1 cellular context compared by ENCODE assay signal in the genomic region with DNA sequence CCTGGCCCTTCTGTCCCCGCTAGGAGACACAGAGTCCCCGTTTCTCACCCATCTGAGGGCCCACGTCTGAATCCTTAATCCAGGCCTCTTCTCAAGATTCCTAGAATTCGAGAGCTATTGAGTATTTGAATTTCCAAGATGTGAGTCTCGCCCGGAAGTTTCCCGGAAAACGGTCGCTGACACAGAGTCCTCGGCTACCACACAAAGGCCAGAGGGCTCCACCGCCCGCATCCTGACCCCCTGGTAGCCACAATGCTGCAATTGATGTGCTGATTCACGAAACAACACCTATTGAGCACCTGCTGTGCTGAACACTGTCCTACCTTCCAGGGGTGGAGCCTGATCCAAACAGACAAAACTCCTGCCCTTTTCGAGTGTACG.
TF ChIP-seq lines count a peak whose summit lies in the region.

No MANE protein-coding gene starts in this region.

TF ChIP-seq in GM12878, 131 proteins besides CTCF, POLR2A, EP300 and RAD21 (continued from another document):
- TF ChIP-seq, protein P1, sequence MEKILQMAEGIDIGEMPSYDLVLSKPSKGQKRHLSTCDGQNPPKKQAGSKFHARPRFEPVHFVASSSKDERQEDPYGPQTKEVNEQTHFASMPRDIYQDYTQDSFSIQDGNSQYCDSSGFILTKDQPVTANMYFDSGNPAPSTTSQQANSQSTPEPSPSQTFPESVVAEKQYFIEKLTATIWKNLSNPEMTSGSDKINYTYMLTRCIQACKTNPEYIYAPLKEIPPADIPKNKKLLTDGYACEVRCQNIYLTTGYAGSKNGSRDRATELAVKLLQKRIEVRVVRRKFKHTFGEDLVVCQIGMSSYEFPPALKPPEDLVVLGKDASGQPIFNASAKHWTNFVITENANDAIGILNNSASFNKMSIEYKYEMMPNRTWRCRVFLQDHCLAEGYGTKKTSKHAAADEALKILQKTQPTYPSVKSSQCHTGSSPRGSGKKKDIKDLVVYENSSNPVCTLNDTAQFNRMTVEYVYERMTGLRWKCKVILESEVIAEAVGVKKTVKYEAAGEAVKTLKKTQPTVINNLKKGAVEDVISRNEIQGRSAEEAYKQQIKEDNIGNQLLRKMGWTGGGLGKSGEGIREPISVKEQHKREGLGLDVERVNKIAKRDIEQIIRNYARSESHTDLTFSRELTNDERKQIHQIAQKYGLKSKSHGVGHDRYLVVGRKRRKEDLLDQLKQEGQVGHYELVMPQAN (conservative IDR thresholded peaks at IDR 0.05) = no peak
- TF ChIP-seq NFXL1 (IDR thresholded peaks at IDR 0.05; ENCODE audit: borderline replicate concordance) (no peak), TARDBP (IDR thresholded peaks at IDR 0.05; ENCODE audit: borderline replicate concordance) (no peak), RB1 (IDR thresholded peaks at IDR 0.05; ENCODE audit: borderline replicate concordance) (no peak), ZNF24 (IDR thresholded peaks at IDR 0.05) (no peak), RUNX3 (IDR thresholded peaks at IDR 0.05; ENCODE audit: low read length) (no peak), ASH2L (IDR thresholded peaks at IDR 0.05; ENCODE audit: borderline replicate concordance, low read depth) (no peak), NRF1 (conservative IDR thresholded peaks at IDR 0.05; ENCODE audit: low read depth, low read length) (no peak), MYB (IDR thresholded peaks at IDR 0.05; ENCODE audit: borderline replicate concordance, low read depth, low read length) (no peak), CREB1 (IDR thresholded peaks at IDR 0.05; ENCODE audit: low read depth) (no peak)
- TF ChIP-seq, protein P2, sequence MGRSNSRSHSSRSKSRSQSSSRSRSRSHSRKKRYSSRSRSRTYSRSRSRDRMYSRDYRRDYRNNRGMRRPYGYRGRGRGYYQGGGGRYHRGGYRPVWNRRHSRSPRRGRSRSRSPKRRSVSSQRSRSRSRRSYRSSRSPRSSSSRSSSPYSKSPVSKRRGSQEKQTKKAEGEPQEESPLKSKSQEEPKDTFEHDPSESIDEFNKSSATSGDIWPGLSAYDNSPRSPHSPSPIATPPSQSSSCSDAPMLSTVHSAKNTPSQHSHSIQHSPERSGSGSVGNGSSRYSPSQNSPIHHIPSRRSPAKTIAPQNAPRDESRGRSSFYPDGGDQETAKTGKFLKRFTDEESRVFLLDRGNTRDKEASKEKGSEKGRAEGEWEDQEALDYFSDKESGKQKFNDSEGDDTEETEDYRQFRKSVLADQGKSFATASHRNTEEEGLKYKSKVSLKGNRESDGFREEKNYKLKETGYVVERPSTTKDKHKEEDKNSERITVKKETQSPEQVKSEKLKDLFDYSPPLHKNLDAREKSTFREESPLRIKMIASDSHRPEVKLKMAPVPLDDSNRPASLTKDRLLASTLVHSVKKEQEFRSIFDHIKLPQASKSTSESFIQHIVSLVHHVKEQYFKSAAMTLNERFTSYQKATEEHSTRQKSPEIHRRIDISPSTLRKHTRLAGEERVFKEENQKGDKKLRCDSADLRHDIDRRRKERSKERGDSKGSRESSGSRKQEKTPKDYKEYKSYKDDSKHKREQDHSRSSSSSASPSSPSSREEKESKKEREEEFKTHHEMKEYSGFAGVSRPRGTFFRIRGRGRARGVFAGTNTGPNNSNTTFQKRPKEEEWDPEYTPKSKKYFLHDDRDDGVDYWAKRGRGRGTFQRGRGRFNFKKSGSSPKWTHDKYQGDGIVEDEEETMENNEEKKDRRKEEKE (IDR thresholded peaks at IDR 0.05) = no peak
